Comparison of ENCODE assay signal across 28 cellular contexts in genomic region chr2:213249502-213249901, GRCh38. TPM values are rescaled to one million over a fixed set of nuclear protein-coding genes. Genes with fewer than 3 reads are reported as not detected.
DNase-seq lines count a peak whose midpoint lies in the region; ATAC-seq, FAIRE-seq and TF ChIP-seq lines count a peak whose summit lies in the region.
"Had no signal": no experiment of that assay in that cellular context is flagged by ENCODE, and none has a peak within 500 bp of the region (broad histone marks: within the 10 kb centered on the region; RNA-seq: fewer than 3 reads in every experiment).

No MANE protein-coding gene starts in this region.

- ATAC-seq in GM18873 (IDR thresholded peaks at IDR 0.05; ENCODE audit: low FRiP score, unreplicated experiment) = no peak
- no peak for ATAC-seq in HG02623 (IDR thresholded peaks at IDR 0.05; ENCODE audit: unreplicated experiment)
- no peak for ATAC-seq in activated T-cell treated with anti-CD3 and anti-CD28 coated beads, Interleukin-2, amount 50 U/mL, for 72 hours (replicated peaks in 1 of 2)
- ATAC-seq: A549, GM23338, T-cell had no signal

- peak overlapping the region; percentile 20; the same call in 1 of the 2 replicates for H2AFZ ChIP-seq in Loucy (ENCODE audit: low read length)
- H2AFZ ChIP-seq in smooth muscle cell (ENCODE audit: low read depth) = no peak overlapping the region
- H2AFZ ChIP-seq: GM23338, PC-9 had no signal

- H3K4me3 ChIP-seq in Loucy (ENCODE audit: low read length, poor library complexity, severe bottlenecking) (no peak overlapping the region), SK-N-MC (no peak overlapping the region), smooth muscle cell (no peak overlapping the region)
- H3K4me3 ChIP-seq: A549, GM23338, HAP-1, PC-9 had no signal

- no peaks in the 10 kb centered on the region for H3K9me3 ChIP-seq in Loucy (ENCODE audit: insufficient read depth, low read depth, low read length)
- no peaks in the 10 kb centered on the region for H3K9me3 ChIP-seq in SK-N-MC (ENCODE audit: low read depth, low read length)
- H3K9me3 ChIP-seq in smooth muscle cell (replicated peaks; ENCODE audit: low read depth) = no peaks in the 10 kb centered on the region
- H3K9me3 ChIP-seq: A549, HAP-1 had no signal

- H3K27ac Mint-ChIP-seq in activated T-cell treated with anti-CD3 and anti-CD28 coated beads, Interleukin-2, amount 50 U/mL, for 72 hours = no peak overlapping the region
- H3K27ac Mint-ChIP-seq: CD14-positive monocyte, T-cell had no signal

- no peak overlapping the region for H3K4me3 Mint-ChIP-seq in activated T-cell treated with anti-CD3 and anti-CD28 coated beads, Interleukin-2, amount 50 U/mL, for 72 hours
- H3K4me3 Mint-ChIP-seq: B cell, CD14-positive monocyte, GM23338, T-cell had no signal

- H3K27ac ChIP-seq in SK-N-MC = 0 out of 2 replicates have a peak overlapping the region, but pooled peaks have one; percentile 67
- peak overlapping the region; percentile 24 for H3K27ac ChIP-seq in smooth muscle cell (ENCODE audit: low read depth)
- H3K27ac ChIP-seq: PC-9 had no signal

- no peak for TF ChIP-seq CTCF in Loucy (conservative IDR thresholded peaks at IDR 0.05; ENCODE audit: low read length)
- TF ChIP-seq CTCF in smooth muscle cell (IDR thresholded peaks at IDR 0.05; ENCODE audit: borderline replicate concordance, insufficient read depth, poor library complexity, severe bottlenecking) = no peak

- H3K4me1 ChIP-seq in Loucy (ENCODE audit: insufficient read depth, low read length, poor library complexity, severe bottlenecking) (peaks cover 3% of the 10 kb centered on the region), smooth muscle cell (ENCODE audit: low read depth) (peaks cover 15% of the 10 kb centered on the region)

- no peaks in the 10 kb centered on the region for H4K20me1 ChIP-seq in Loucy (ENCODE audit: insufficient read depth, low read length, poor library complexity, severe bottlenecking)
- no peaks in the 10 kb centered on the region for H4K20me1 ChIP-seq in smooth muscle cell (ENCODE audit: low read depth)

- H3K9me3 Mint-ChIP-seq in activated T-cell treated with anti-CD3 and anti-CD28 coated beads, Interleukin-2, amount 50 U/mL, for 72 hours = no peaks in the 10 kb centered on the region
- H3K9me3 Mint-ChIP-seq: CD14-positive monocyte, GM23338, T-cell had no signal

- no peaks in the 10 kb centered on the region for H3K27me3 Mint-ChIP-seq in activated T-cell treated with anti-CD3 and anti-CD28 coated beads, Interleukin-2, amount 50 U/mL, for 72 hours (ENCODE audit: low read depth)
- H3K27me3 Mint-ChIP-seq: T-cell had no signal

- FAIRE-seq in GM19239 (lab: Jason Lieb, UNC) = peak; percentile 62
- FAIRE-seq: A549, D721Med had no signal

- H3K4me2 ChIP-seq in Loucy (ENCODE audit: low read depth, low read length, poor library complexity, severe bottlenecking) = no peak overlapping the region
- H3K4me2 ChIP-seq in smooth muscle cell = no peak overlapping the region
- H3K4me2 ChIP-seq: A549, GM23338, PC-9 had no signal

- WGBS in smooth muscle cell (ENCODE audit: low lambda C conversion rate) = 72% methylated on average over 6 of the region's 6 CpGs

- H3K4me1 Mint-ChIP-seq in activated T-cell treated with anti-CD3 and anti-CD28 coated beads, Interleukin-2, amount 50 U/mL, for 72 hours (ENCODE audit: low read depth) = peaks cover 5% of the 10 kb centered on the region
- H3K4me1 Mint-ChIP-seq: B cell, CD14-positive monocyte had no signal

- DNase-seq in GM19239 (ENCODE audit: insufficient read length, low spot score) (no peak), SK-N-MC (ENCODE audit: low read depth, low spot score) (no peak), smooth muscle cell (lab: John Stamatoyannopoulos, UW; ENCODE audit: unreplicated experiment) (no peak), OCI-M2 (lab: John Stamatoyannopoulos, UW; ENCODE audit: unreplicated experiment) (no peak)
- no peak for DNase-seq in activated T-cell treated with anti-CD3 and anti-CD28 coated beads, Interleukin-2, amount 50 U/mL, for 72 hours
- DNase-seq: DMS53, EL, GF-D8, KBM-7, NCI-H1092 treated with DMSO at 0.1 percent for 48 hours, NCI-H1436 treated with DMSO at 0.1 percent for 48 hours, NCI-H2029, NCI-H226, NCI-H524, NCI-H82, PC-9, RPMI8226, SHP77, T-cell had no signal

- H3K36me3 Mint-ChIP-seq in activated T-cell treated with anti-CD3 and anti-CD28 coated beads, Interleukin-2, amount 50 U/mL, for 72 hours (ENCODE audit: insufficient read depth in 2 of 2) = no peaks in the 10 kb centered on the region
- H3K36me3 Mint-ChIP-seq: CD14-positive monocyte, T-cell had no signal

- H3K27me3 ChIP-seq in Loucy (ENCODE audit: insufficient read depth, low read length, poor library complexity, severe bottlenecking) (no peaks in the 10 kb centered on the region), smooth muscle cell (ENCODE audit: low read depth) (no peaks in the 10 kb centered on the region)

- no peaks in the 10 kb centered on the region for H3K9me2 ChIP-seq in Loucy (replicated peaks; ENCODE audit: low read depth, low read length)

- H3K79me2 ChIP-seq in Loucy (ENCODE audit: insufficient read depth, low read length) (peaks cover 11% of the 10 kb centered on the region; the same call in 1 of the 2 replicates), smooth muscle cell (ENCODE audit: low read depth) (no peaks in the 10 kb centered on the region)

- no peak overlapping the region for H3K9ac ChIP-seq in Loucy (ENCODE audit: low read depth, low read length, poor library complexity, severe bottlenecking)
- H3K9ac ChIP-seq in SK-N-MC (ENCODE audit: insufficient read length) = no peak overlapping the region
- no peak overlapping the region for H3K9ac ChIP-seq in smooth muscle cell (ENCODE audit: low read depth)

- H3K36me3 ChIP-seq in Loucy (ENCODE audit: insufficient read depth, low read length) = no peaks in the 10 kb centered on the region
- H3K36me3 ChIP-seq in SK-N-MC (ENCODE audit: insufficient read depth, low read length) = no peaks in the 10 kb centered on the region
- H3K36me3 ChIP-seq in smooth muscle cell (ENCODE audit: low read depth) = no peaks in the 10 kb centered on the region
- H3K36me3 ChIP-seq: HAP-1 had no signal

- H3F3A ChIP-seq in Loucy (ENCODE audit: low read depth) = no peaks in the 10 kb centered on the region
- no peaks in the 10 kb centered on the region for H3F3A ChIP-seq in smooth muscle cell (ENCODE audit: low read depth)

RNA-seq across cellular contexts. Expression of gene SPAG16, which starts 34.8 kb away (rescaled TPM):
- total RNA-seq in smooth muscle cell = 40.6 and 51.4 TPM in 2 replicates
- polyA plus RNA-seq in smooth muscle cell = 32.1 and 32.6 TPM in 2 replicates
- total RNA-seq in activated T-cell treated with anti-CD3 and anti-CD28 coated beads, Interleukin-2, amount 50 U/mL, for 72 hours = 1 to 10 TPM; 8.2 to 9.0 TPM
